24 cellular contexts compared by ENCODE assay signal in genomic region chr6:168214586-168215104, GRCh38.
"Had no signal": no experiment of that assay in that cellular context is flagged by ENCODE, and none has a peak within 500 bp of the region (broad histone marks: within the 10 kb centered on the region; RNA-seq: fewer than 3 reads in every experiment).

No MANE protein-coding gene starts in this region.

- H3K4me3 Mint-ChIP-seq: activated B cell treated with CpG ODN at 0.5 μM for 24 hours; activated CD8-positive, alpha-beta memory T cell treated with anti-CD3 and anti-CD28 coated beads, Interleukin-2, amount 10 ng/mL, durations not matched to agents 7 days and 5 days; activated CD8-positive, alpha-beta T cell treated with anti-CD3 and anti-CD28 coated beads, Interleukin-2, amount 10 ng/mL, durations not matched to agents 7 days and 5 days; T-helper 2 cell treated with Interferon-gamma antibody and Interleukin-4, amounts not matched to agents 5 μg/mL and 100 μg/mL, for 36 hours had no signal

- H3K4me1 ChIP-seq: colonic mucosa, gastrocnemius medialis had no signal

- ATAC-seq: activated CD8-positive, alpha-beta memory T cell treated with anti-CD3 and anti-CD28 coated beads, Interleukin-2, amount 10 ng/mL, durations not matched to agents 7 days and 5 days; activated CD8-positive, alpha-beta T cell treated with anti-CD3 and anti-CD28 coated beads, Interleukin-2, amount 10 ng/mL, durations not matched to agents 7 days and 5 days; activated naive CD4-positive, alpha-beta T cell treated with anti-CD3 and anti-CD28 coated beads, Interleukin-2, amount 50 U/mL, for 72 hours; gastrocnemius medialis had no signal

- H3K27me3 ChIP-seq: colonic mucosa, gastrocnemius medialis, right atrium auricular region, tibial nerve had no signal

- H3K27ac Mint-ChIP-seq: activated B cell treated with CpG ODN at 0.5 μM for 24 hours; activated CD8-positive, alpha-beta memory T cell treated with anti-CD3 and anti-CD28 coated beads, Interleukin-2, amount 10 ng/mL, durations not matched to agents 7 days and 5 days; activated CD8-positive, alpha-beta T cell treated with anti-CD3 and anti-CD28 coated beads, Interleukin-2, amount 10 ng/mL, durations not matched to agents 7 days and 5 days; T-helper 2 cell treated with Interferon-gamma antibody and Interleukin-4, amounts not matched to agents 5 μg/mL and 100 μg/mL, for 36 hours had no signal

- H3K36me3 ChIP-seq: colonic mucosa, gastrocnemius medialis, left ventricle myocardium inferior, right atrium auricular region, tibial nerve had no signal

- H3K27ac ChIP-seq: colonic mucosa, dorsolateral prefrontal cortex, gastrocnemius medialis, left ventricle myocardium inferior, right atrium auricular region, tibial nerve had no signal

- H3K9me3 ChIP-seq: colonic mucosa, gastrocnemius medialis, left ventricle myocardium inferior, right atrium auricular region, tibial nerve had no signal

- H3K36me3 Mint-ChIP-seq: activated CD8-positive, alpha-beta memory T cell treated with anti-CD3 and anti-CD28 coated beads, Interleukin-2, amount 10 ng/mL, durations not matched to agents 7 days and 5 days; activated naive CD4-positive, alpha-beta T cell treated with anti-CD3 and anti-CD28 coated beads, Interleukin-2, amount 50 U/mL, for 72 hours had no signal

- H3K9me3 Mint-ChIP-seq: activated B cell treated with CpG ODN at 0.5 μM for 24 hours; activated naive CD4-positive, alpha-beta T cell treated with anti-CD3 and anti-CD28 coated beads, Interleukin-2, amount 50 U/mL, for 72 hours; T-helper 2 cell treated with Interferon-gamma antibody and Interleukin-4, amounts not matched to agents 5 μg/mL and 100 μg/mL, for 36 hours had no signal

- DNase-seq: activated B cell treated with CpG ODN at 0.5 μM for 24 hours; activated CD4-positive, alpha-beta T cell treated with anti-CD3 and anti-CD28 coated beads, Interleukin-2, amount 50 U/mL, for 1 hour; activated CD8-positive, alpha-beta memory T cell treated with anti-CD3 and anti-CD28 coated beads, Interleukin-2, amount 10 ng/mL, durations not matched to agents 7 days and 5 days; activated CD8-positive, alpha-beta T cell treated with anti-CD3 and anti-CD28 coated beads, Interleukin-2, amount 10 ng/mL, durations not matched to agents 7 days and 5 days; activated naive CD4-positive, alpha-beta T cell; activated T-cell treated with anti-CD3 and anti-CD28 coated beads, Interleukin-2, amount 50 U/mL, for 48 hours; anterior cingulate cortex; cerebellar nuclear complex; colonic mucosa; effector memory CD4-positive, alpha-beta T cell; erythroblast; gastrocnemius medialis; glutamatergic neuron; left ventricle myocardium inferior; occipital lobe; stimulated activated naive CD4-positive, alpha-beta T cell treated with Interleukin-2 at 50 U/mL for 16 hours; T-helper 1 cell had no signal

- FAIRE-seq: islet of Langerhans, urothelium cell line had no signal

- H3K4me1 Mint-ChIP-seq: activated B cell treated with CpG ODN at 0.5 μM for 24 hours; activated CD8-positive, alpha-beta memory T cell treated with anti-CD3 and anti-CD28 coated beads, Interleukin-2, amount 10 ng/mL, durations not matched to agents 7 days and 5 days had no signal

- H3K4me3 ChIP-seq: colonic mucosa, dorsolateral prefrontal cortex, gastrocnemius medialis, left ventricle myocardium inferior, right atrium auricular region, tibial nerve had no signal
